17 cellular contexts compared by ENCODE assay signal in genomic region chr5:151029856-151030336, GRCh38. TPM values are rescaled to one million over a fixed set of nuclear protein-coding genes. Genes with fewer than 3 reads are reported as not detected.
DNase-seq lines count a peak whose midpoint lies in the region; ATAC-seq and TF ChIP-seq lines count a peak whose summit lies in the region.
"Had no signal": no experiment of that assay in that cellular context is flagged by ENCODE, and none has a peak within 500 bp of the region (broad histone marks: within the 10 kb centered on the region; RNA-seq: fewer than 3 reads in every experiment).

No MANE protein-coding gene starts in this region.

- H4K91ac ChIP-seq in mesenchymal stem cell (ENCODE audit: low read length): no peak overlapping the region

- H3K36me3 ChIP-seq in PC-3 (ENCODE audit: low read depth, low read length) (peaks cover 46% of the 10 kb centered on the region), esophagus (ENCODE audit: control insufficient read depth in 2 of 2, insufficient read depth in 2 of 2, low read length in 1 of 2) (peaks cover 17 to 65% of the 10 kb centered on the region in 2 donors), mesenchymal stem cell (ENCODE audit: control insufficient read depth in 1 of 2, insufficient read depth in 2 of 2, low read depth in 1 of 2, low read length in 2 of 2) (peaks cover 87 to 88% of the 10 kb centered on the region in 2 experiments), thyroid gland (peaks cover 59 to 66% of the 10 kb centered on the region in 2 donors)

- no peak overlapping the region for H3K14ac ChIP-seq in mesenchymal stem cell (ENCODE audit: low read length in 2 of 2)

- H2AFZ ChIP-seq in PC-3 (ENCODE audit: low read length) (no peak overlapping the region), mesenchymal stem cell (ENCODE audit: low read depth, low read length) (no peak overlapping the region)

- no peak for TF ChIP-seq POLR2A in thyroid gland (IDR thresholded peaks at IDR 0.05)

- CTCF ChIA-PET in PC-3 (lab: Charles Lee): interaction anchor here (0.9 kb wide), 1 partner anchor 28 kb away, joined by 4 read pairs; no protein-coding TSS in a partner anchor

- no peaks in the 10 kb centered on the region for H3K9me3 ChIP-seq in PC-3 (ENCODE audit: low read length)
- no peaks in the 10 kb centered on the region for H3K9me3 ChIP-seq in esophagus (ENCODE audit: control insufficient read depth in 2 of 2, insufficient read depth in 1 of 2, low read depth in 1 of 2, low read length in 1 of 2)
- H3K9me3 ChIP-seq in mesenchymal stem cell (ENCODE audit: control insufficient read depth, low read length): no peaks in the 10 kb centered on the region
- H3K9me3 ChIP-seq in thyroid gland: no peaks in the 10 kb centered on the region
- H3K9me3 ChIP-seq: body of pancreas had no signal

- no peak for TF ChIP-seq CTCF in PC-3 (conservative IDR thresholded peaks at IDR 0.05; ENCODE audit: low read depth, low read length)
- no peak for TF ChIP-seq CTCF in thyroid gland (IDR thresholded peaks at IDR 0.05)

- H2AK5ac ChIP-seq in mesenchymal stem cell (ENCODE audit: low read length, severe bottlenecking): no peak overlapping the region

- no peaks in the 10 kb centered on the region for H3F3A ChIP-seq in PC-3 (ENCODE audit: low read length, unreplicated experiment)

- 90 to 94% methylated on average over 7 of the region's 7 CpGs for WGBS in esophagus, 2 donors
- 98% methylated on average over 6 of the region's 7 CpGs for WGBS in mesenchymal stem cell
- 85 to 91% methylated on average over 7 of the region's 7 CpGs for WGBS in thyroid gland, 2 donors

- no peak overlapping the region for H2BK15ac ChIP-seq in mesenchymal stem cell (ENCODE audit: low read depth, poor library complexity, severe bottlenecking)

- H3K9me2 ChIP-seq in PC-3 (replicated peaks; ENCODE audit: low read length): no peaks in the 10 kb centered on the region

- H3K27ac ChIP-seq in PC-3 (ENCODE audit: low read length) (no peak overlapping the region), esophagus (ENCODE audit: low read depth in 2 of 2, low read length in 1 of 2) (peak overlapping the region; percentile 37 to 77), mesenchymal stem cell (ENCODE audit: low read length, poor library complexity, severe bottlenecking) (no peak overlapping the region), thyroid gland (peak overlapping the region; percentile 87 to 92 (median 90))
- H3K27ac ChIP-seq: body of pancreas had no signal

- peaks cover 32% of the 10 kb centered on the region for H3K79me1 ChIP-seq in mesenchymal stem cell (replicated peaks; ENCODE audit: low read length, poor library complexity, severe bottlenecking)

- H4K20me1 ChIP-seq in PC-3 (ENCODE audit: low read length): no peaks in the 10 kb centered on the region

- peak overlapping the region; percentile 28 for H4K8ac ChIP-seq in mesenchymal stem cell (ENCODE audit: low read length)

- no peak overlapping the region for H2BK12ac ChIP-seq in mesenchymal stem cell (ENCODE audit: low read length in 2 of 2)

- H3K27me3 ChIP-seq in PC-3 (ENCODE audit: low read length): no peaks in the 10 kb centered on the region
- H3K27me3 ChIP-seq in esophagus (ENCODE audit: control insufficient read depth in 1 of 2, insufficient read depth in 2 of 2, low read length in 2 of 2): no peaks in the 10 kb centered on the region
- no peaks in the 10 kb centered on the region for H3K27me3 ChIP-seq in mesenchymal stem cell (ENCODE audit: control insufficient read depth in 1 of 2, insufficient read depth in 1 of 2, low read length in 2 of 2)
- no peaks in the 10 kb centered on the region for H3K27me3 ChIP-seq in thyroid gland
- H3K27me3 ChIP-seq: body of pancreas had no signal

- H3K23ac ChIP-seq in mesenchymal stem cell (ENCODE audit: low read length in 2 of 2): no peak overlapping the region

- no peak overlapping the region for H2BK5ac ChIP-seq in mesenchymal stem cell (ENCODE audit: low read depth, low read length, poor library complexity, severe bottlenecking)

- no peak overlapping the region for H3K4ac ChIP-seq in mesenchymal stem cell (ENCODE audit: low read depth in 1 of 2, low read length in 2 of 2)

- H3K4me3 ChIP-seq in PC-3 (ENCODE audit: low read length): no peak overlapping the region
- H3K4me3 ChIP-seq in esophagus (ENCODE audit: low read depth in 1 of 2, low read length in 2 of 2): no peak overlapping the region
- no peak overlapping the region for H3K4me3 ChIP-seq in mesenchymal stem cell (ENCODE audit: insufficient read depth in 1 of 2, low read depth in 1 of 2, low read length in 2 of 2)
- no peak overlapping the region for H3K4me3 ChIP-seq in thyroid gland (replicated peaks in 1 of 3)
- H3K4me3 ChIP-seq: body of pancreas had no signal

- H3K9ac ChIP-seq in PC-3 (ENCODE audit: low read length) (no peak overlapping the region), mesenchymal stem cell (ENCODE audit: low read length) (peak overlapping the region; percentile 36)

- no peak overlapping the region for H3K18ac ChIP-seq in mesenchymal stem cell (ENCODE audit: low read depth in 1 of 2, low read length in 2 of 2)

- H3K4me1 ChIP-seq in PC-3 (ENCODE audit: insufficient read depth, low read length) (peaks cover 6% of the 10 kb centered on the region), esophagus (ENCODE audit: control insufficient read depth in 2 of 2, insufficient read depth in 2 of 2, low read length in 1 of 2) (peaks cover 0 to 9% of the 10 kb centered on the region in 2 donors), mesenchymal stem cell (ENCODE audit: control insufficient read depth, insufficient read depth, low read depth, low read length) (peaks cover 9% of the 10 kb centered on the region), thyroid gland (peaks cover 45 to 69% of the 10 kb centered on the region in 2 donors)

- no peak for ATAC-seq in PC-3
- ATAC-seq in GM21619 (IDR thresholded peaks at IDR 0.05; ENCODE audit: unreplicated experiment): no peak
- ATAC-seq in HG03045 (IDR thresholded peaks at IDR 0.05; ENCODE audit: unreplicated experiment): no peak
- ATAC-seq in HG02970 (IDR thresholded peaks at IDR 0.05; ENCODE audit: low FRiP score, unreplicated experiment): no peak
- ATAC-seq: activated CD8-positive, alpha-beta memory T cell treated with anti-CD3 and anti-CD28 coated beads, Interleukin-2, amount 10 ng/mL, durations not matched to agents 7 days and 5 days; T-cell had no signal

- POLR2A ChIA-PET in PC-3 (lab: Charles Lee; ENCODE audit: unreplicated experiment): no interaction called here

- intact Hi-C loops in PC-3 (cut with micrococcal nuclease): no loop called here
- intact Hi-C loops in thyroid gland (cut with DNase I): no loop called here

- no peak overlapping the region for H2BK120ac ChIP-seq in mesenchymal stem cell (ENCODE audit: low read depth, low read length)

- BruUV-seq in PC-3 (replicated peaks; lab: Mats Ljungman, UMichigan): TSS peak; percentile 72

- H3K4me2 ChIP-seq in PC-3 (ENCODE audit: low read length): no peak overlapping the region
- H3K4me2 ChIP-seq in mesenchymal stem cell (ENCODE audit: low read length, poor library complexity, severe bottlenecking): no peak overlapping the region

- no peak for DNase-seq in PC-3
- DNase-seq in mesenchymal stem cell: no peak
- DNase-seq in thyroid gland: no peak
- no peak for DNase-seq in 8988T
- DNase-seq: activated CD8-positive, alpha-beta memory T cell treated with anti-CD3 and anti-CD28 coated beads, Interleukin-2, amount 10 ng/mL, durations not matched to agents 7 days and 5 days; activated naive CD4-positive, alpha-beta T cell treated with Interleukin-2 at 50 U/mL for 16 hours; effector CD4-positive, alpha-beta T cell; foreskin fibroblast; NCI-H1694 treated with DMSO at 0.1 percent for 48 hours; NCI-H526; occipital lobe; T-cell had no signal

- no peaks in the 10 kb centered on the region for H3K79me2 ChIP-seq in PC-3 (ENCODE audit: low read length)

RNA-seq across cellular contexts. Expression of gene GPX3, which starts 9.5 kb away (rescaled TPM):
- not detected in 2 replicates for total RNA-seq in PC-3 (2014; rRNA removed)
- 100 to 1,000 TPM; 143 to 277 TPM for polyA plus RNA-seq in esophagus
- 39.2 TPM for polyA plus RNA-seq in mesenchymal stem cell (2013, experiment 1 of 2)
- 40.8 TPM for polyA plus RNA-seq in mesenchymal stem cell (2013, experiment 2 of 2)
- over 10,000 TPM in 1 of 4 donors, 1,000 to 10,000 TPM in 3; 2,730 to 12,549 (median 7,201) TPM for total RNA-seq in thyroid gland
- total RNA-seq: activated CD8-positive, alpha-beta memory T cell treated with anti-CD3 and anti-CD28 coated beads, Interleukin-2, amount 10 ng/mL, durations not matched to agents 7 days and 5 days had no signal

RNA-seq across cellular contexts. Expression of gene TNIP1, which starts 50.9 kb away (rescaled TPM):
- total RNA-seq in PC-3 (2014; rRNA removed) (90.0 and 139 TPM in 2 replicates), thyroid gland (100 to 1,000 TPM in 1 of 4 donors, 10 to 100 TPM in 3; 74.4 to 115 (median 94.7) TPM)
- polyA plus RNA-seq in esophagus: 100 to 1,000 TPM in 1 of 2 donors, 10 to 100 TPM in 1; 68.3 to 140 TPM
- polyA plus RNA-seq in mesenchymal stem cell (2013, experiment 1 of 2): 50.6 TPM
- polyA plus RNA-seq in mesenchymal stem cell (2013, experiment 2 of 2): 50.3 TPM

Comparison
In these comparisons a context has a peak if more than half of its experiments do, and no peak if none do; other contexts are left out.
1. H3K27ac ChIP-seq: peak in esophagus (2 of 2) and thyroid gland (3 of 3); none in PC-3 (single experiment) and mesenchymal stem cell (single experiment).
2. RNA of gene GPX3, which starts 9.5 kb away (total RNA-seq): 2,730 to 12,549 TPM in thyroid gland; not detected in PC-3; every median in the first group is over 1,000 times any median in the second.